In the genomic region with DNA sequence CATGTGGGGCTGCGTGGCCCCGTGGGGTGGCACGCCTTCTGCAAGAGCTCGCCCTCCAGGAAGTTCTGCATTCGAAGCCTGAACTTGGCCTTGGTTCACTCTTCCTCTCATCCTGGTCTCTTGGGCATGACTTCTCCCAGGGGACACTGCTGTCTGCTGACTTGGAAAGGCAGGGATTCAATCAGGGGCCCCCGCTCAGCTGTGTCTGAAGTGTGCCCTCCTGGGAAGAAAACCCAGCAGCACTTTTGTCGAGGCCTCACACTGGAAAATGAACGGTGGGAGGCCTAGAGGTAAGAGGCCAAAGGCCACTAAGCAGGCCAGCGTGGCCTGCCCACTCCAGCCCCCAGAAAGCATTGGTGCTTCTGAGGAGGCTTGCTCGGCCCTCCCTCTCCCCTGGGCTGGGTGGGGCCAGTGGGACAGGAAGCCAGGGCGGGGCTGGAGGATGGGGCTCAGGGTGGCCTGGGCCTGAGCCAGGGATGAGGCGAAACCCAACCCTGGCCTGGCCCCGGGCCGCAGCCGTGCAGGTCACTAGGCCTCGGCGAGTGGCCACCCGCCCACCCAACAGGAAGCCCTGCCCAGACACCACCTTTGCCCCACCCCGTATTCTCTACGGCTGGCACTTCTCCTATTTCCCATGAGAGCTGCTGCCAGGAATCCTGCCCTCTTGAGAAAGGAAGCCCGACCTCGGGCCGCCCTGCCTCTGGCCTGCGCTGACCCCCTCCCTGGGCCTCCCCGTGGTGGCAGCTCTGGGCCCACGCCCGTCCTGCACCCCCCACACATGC, we compare ENCODE assay signal across 9 cellular contexts.
DNase-seq lines count a peak whose midpoint lies in the region; ATAC-seq, FAIRE-seq and TF ChIP-seq lines count a peak whose summit lies in the region.
"Had no signal": no experiment of that assay in that cellular context is flagged by ENCODE, and none has a peak within 500 bp of the region (broad histone marks: within the 10 kb centered on the region; RNA-seq: fewer than 3 reads in every experiment).

No MANE protein-coding gene starts in this region.

- ATAC-seq in GM18505 (IDR thresholded peaks at IDR 0.05; ENCODE audit: unreplicated experiment) (peak; percentile 71), HG02852 (IDR thresholded peaks at IDR 0.05; ENCODE audit: unreplicated experiment) (peak; percentile 55), GM18519 (IDR thresholded peaks at IDR 0.05; ENCODE audit: low FRiP score, unreplicated experiment) (no peak), HG02973 (IDR thresholded peaks at IDR 0.05; ENCODE audit: unreplicated experiment) (no peak)

- peak; percentile 90 for FAIRE-seq in RCC 7860 (lab: Jason Lieb, UNC)
- FAIRE-seq: TTC549 had no signal

- no peak for TF ChIP-seq POLR2A in GM18505 (IDR thresholded peaks at IDR 0.05; ENCODE audit: borderline replicate concordance, extremely low read depth, insufficient read depth, insufficient read length)

- H3K27ac Mint-ChIP-seq in immature natural killer cell = peak overlapping the region; percentile 60 to 90 (median 82)

- H3K9me3 Mint-ChIP-seq in immature natural killer cell = no peaks in the 10 kb centered on the region

- WGBS in adipose tissue, 3 donors = 11 to 55% (median 13%) methylated on average over 25 to 27 of the region's 27 CpGs

- DNase-seq in RCC 7860 (ENCODE audit: low spot score) (peak; percentile 95), immature natural killer cell (peak; percentile 40 to 52 (median 49))
- peak; percentile 6 to 29 (median 12) for DNase-seq in stimulated activated CD4-positive, alpha-beta T cell treated with anti-CD3 and anti-CD28 coated beads, Interleukin-12 subunit alpha, Interleukin-12 subunit beta, amount 100 ng/mL, for 48 hours (ENCODE audit: low read depth in 2 of 3, low spot score in 1 of 3)

- peak overlapping the region; percentile 43 to 65 (median 48) for H3K4me3 Mint-ChIP-seq in immature natural killer cell

- no peaks in the 10 kb centered on the region for H3K36me3 Mint-ChIP-seq in immature natural killer cell

- H3K4me1 Mint-ChIP-seq in immature natural killer cell = peaks cover 66 to 76% of the 10 kb centered on the region in 2 donors

- H3K27ac ChIP-seq in adipose tissue (ENCODE audit: low read depth, low read length) = peak overlapping the region; percentile 55

- H3K27me3 Mint-ChIP-seq in immature natural killer cell (ENCODE audit: low read depth in 3 of 3) = peaks cover 0 to 4% (median 3%) of the 10 kb centered on the region in 3 donors

Comparison
In these comparisons a context has a peak if more than half of its experiments do, and no peak if none do; other contexts are left out.
1. ATAC-seq: peak in GM18505 (single experiment) and HG02852 (single experiment); none in GM18519 (single experiment) and HG02973 (single experiment).
2. DNase-seq: peak in every context shown above with its lines; median percentile 95 in RCC 7860; 49 in immature natural killer cell; 12 in stimulated activated CD4-positive, alpha-beta T cell treated with anti-CD3 and anti-CD28 coated beads, Interleukin-12 subunit alpha, Interleukin-12 subunit beta, amount 100 ng/mL, for 48 hours.